ENCODE assay signal across 2 cellular contexts in genomic region chr14:55434805-55435174, GRCh38.
A peak's percentile ranks its signal among the peaks of the same experiment; 100 is the strongest.
TF ChIP-seq lines count a peak whose summit lies in the region.

No MANE protein-coding gene starts in this region.

TF ChIP-seq in GM23338, 12 proteins besides CTCF, POLR2A, EP300 and RAD21:
- TF ChIP-seq JUNB (IDR thresholded peaks at IDR 0.05; ENCODE audit: unreplicated experiment): no peak
- TF ChIP-seq REST (IDR thresholded peaks at IDR 0.05; ENCODE audit: unreplicated experiment): no peak
- TF ChIP-seq POLR2AphosphoS5 (IDR thresholded peaks at IDR 0.05; ENCODE audit: low read depth): no peak
- TF ChIP-seq EZH2phosphoT487 (IDR thresholded peaks at IDR 0.05; ENCODE audit: unreplicated experiment): no peak
- no peak for TF ChIP-seq ZNF462 (CRISPR knock-in tag; IDR thresholded peaks at IDR 0.05)
- TF ChIP-seq ZNF114 (CRISPR knock-in tag; IDR thresholded peaks at IDR 0.05): no peak
- no peak for TF ChIP-seq ZNF331 (CRISPR knock-in tag; IDR thresholded peaks at IDR 0.05; ENCODE audit: low read depth)
- no peak for TF ChIP-seq NANOG (IDR thresholded peaks at IDR 0.05; ENCODE audit: borderline replicate concordance)
- no peak for TF ChIP-seq ETS1 (IDR thresholded peaks at IDR 0.05)
- no peak for TF ChIP-seq EZH2 (IDR thresholded peaks at IDR 0.05; ENCODE audit: low read depth, unreplicated experiment)
- no peak for TF ChIP-seq CREB1 (CRISPR knock-in tag; IDR thresholded peaks at IDR 0.05; ENCODE audit: low read depth)
- TF ChIP-seq STAT1 (IDR thresholded peaks at IDR 0.05; ENCODE audit: unreplicated experiment): no peak
TF ChIP-seq in GM23338: peak in this region for 0.

TF ChIP-seq in liver, 16 proteins besides CTCF, POLR2A, EP300 and RAD21:
- TF ChIP-seq SP1 (IDR thresholded peaks at IDR 0.05): no peak
- TF ChIP-seq HNF4A (conservative IDR thresholded peaks at IDR 0.05): peak; percentile 9 to 14
